In the genomic region with DNA sequence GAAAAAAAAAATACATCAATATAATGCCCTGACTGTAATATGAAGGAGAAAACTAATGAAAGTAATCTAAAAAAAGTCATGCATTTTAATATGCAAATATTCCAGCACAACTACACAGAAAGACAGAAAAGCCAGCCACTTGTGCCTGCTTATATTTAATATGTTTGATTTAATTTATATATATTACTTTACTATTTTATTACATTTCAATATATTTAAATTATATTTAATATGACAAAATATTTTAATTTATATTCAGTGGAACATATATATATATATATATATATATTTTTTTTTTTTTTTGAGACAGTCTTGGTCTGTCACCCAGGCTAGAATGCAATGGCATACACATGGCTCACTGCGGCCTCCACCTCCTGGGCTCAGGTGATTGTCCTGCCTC, we compare ENCODE assay signal across 10 cellular contexts. TPM values are rescaled to one million over a fixed set of nuclear protein-coding genes. Genes with fewer than 3 reads are reported as not detected.
"Had no signal": no experiment of that assay in that cellular context is flagged by ENCODE, and none has a peak within 500 bp of the region (broad histone marks: within the 10 kb centered on the region; RNA-seq: fewer than 3 reads in every experiment).

No MANE protein-coding gene starts in this region.

- H3K4me3 Mint-ChIP-seq: IgD-negative memory B cell had no signal

- H3K27ac ChIP-seq: HL-60 had no signal

- ATAC-seq: HepG2, K562 had no signal

- H3K27ac Mint-ChIP-seq: IgD-negative memory B cell had no signal

- DNase-seq: IMR-90, KBM-7, KG1 had no signal

- H3K4me3 ChIP-seq: K562 had no signal

- FAIRE-seq: HepG2, HTR-8/SVneo, K562 had no signal

RNA-seq across cellular contexts. Expression of gene SAMD7, which starts 14.1 kb away (rescaled TPM):
- total RNA-seq: HepG2, HT-29, HT1080, IMR-90, K562 had no signal
- polyA plus RNA-seq: HepG2, IgD-negative memory B cell, IMR-90, K562 had no signal

RNA-seq across cellular contexts. Expression of gene LRRC31, which starts 27.5 kb away (rescaled TPM):
- total RNA-seq: HepG2, HT1080, IMR-90, K562 had no signal
- polyA plus RNA-seq: HepG2, IgD-negative memory B cell, IMR-90, K562 had no signal
